ENCODE assay signal across 8 cellular contexts in genomic region chrX:106894392-106894909, GRCh38. TPM values are rescaled to one million over a fixed set of nuclear protein-coding genes. Genes with fewer than 3 reads are reported as not detected.
A peak's percentile ranks its signal among the peaks of the same experiment; 100 is the strongest.
DNase-seq lines count a peak whose midpoint lies in the region; ATAC-seq and TF ChIP-seq lines count a peak whose summit lies in the region.

No MANE protein-coding gene starts in this region.

- H3K36me3 ChIP-seq in Karpas-422 (ENCODE audit: insufficient read depth, low read length): no peaks in the 10 kb centered on the region
- no peaks in the 10 kb centered on the region for H3K36me3 ChIP-seq in heart left ventricle

- peak; percentile 60 to 89 (median 72) for TF ChIP-seq CTCF in heart left ventricle (IDR thresholded peaks at IDR 0.05)

- no peaks in the 10 kb centered on the region for H3K9me3 ChIP-seq in Karpas-422 (ENCODE audit: low read length)
- no peaks in the 10 kb centered on the region for H3K9me3 ChIP-seq in heart left ventricle

- H3K4me3 ChIP-seq in Karpas-422 (ENCODE audit: low read length): no peak overlapping the region
- no peak overlapping the region for H3K4me3 ChIP-seq in heart left ventricle

- no peaks in the 10 kb centered on the region for H3K4me1 ChIP-seq in Karpas-422 (ENCODE audit: low read length)
- H3K4me1 ChIP-seq in heart left ventricle: peaks cover 0 to 3% (median 0%) of the 10 kb centered on the region in 12 donors

- intact Hi-C loops in heart left ventricle (cut with DNase I): loop anchor here in 8 of 10 donors (5.0 to 10.0 kb wide), 5 partner anchors 58 to 1000 kb away; no protein-coding TSS in a partner anchor

- no peak for TF ChIP-seq POLR2A in heart left ventricle (IDR thresholded peaks at IDR 0.05)

- no peaks in the 10 kb centered on the region for H3K9me2 ChIP-seq in Karpas-422 (replicated peaks; ENCODE audit: insufficient read depth, low read length)

- H3K79me2 ChIP-seq in Karpas-422 (ENCODE audit: low read length): no peaks in the 10 kb centered on the region

- H3K27me3 ChIP-seq in Karpas-422 (ENCODE audit: low read length) (no peaks in the 10 kb centered on the region), heart left ventricle (peaks cover 0 to 15% (median 0%) of the 10 kb centered on the region in 9 donors)

- H3K9me3 Mint-ChIP-seq in activated naive CD4-positive, alpha-beta T cell treated with anti-CD3 and anti-CD28 coated beads, Interleukin-2, amount 50 U/mL, for 72 hours: no peaks in the 10 kb centered on the region

- no peak overlapping the region for H3K27ac Mint-ChIP-seq in activated naive CD4-positive, alpha-beta T cell treated with anti-CD3 and anti-CD28 coated beads, Interleukin-2, amount 50 U/mL, for 72 hours

- H3K27ac ChIP-seq in Karpas-422 (ENCODE audit: low read length): no peak overlapping the region
- H3K27ac ChIP-seq in heart left ventricle: no peak overlapping the region

- H4K20me1 ChIP-seq in Karpas-422 (ENCODE audit: insufficient read depth, low read depth, low read length): no peaks in the 10 kb centered on the region

- no peak overlapping the region for H3K4me2 ChIP-seq in Karpas-422 (ENCODE audit: low read depth, low read length, poor library complexity, severe bottlenecking)

- ATAC-seq in GM21360 (IDR thresholded peaks at IDR 0.05; ENCODE audit: unreplicated experiment): peak; percentile 81
- peak; percentile 64 to 73 for ATAC-seq in activated naive CD4-positive, alpha-beta T cell treated with anti-CD3 and anti-CD28 coated beads, Interleukin-2, amount 50 U/mL, for 72 hours
- ATAC-seq in heart left ventricle: peak in 3 of 4 donors; percentile 76 to 93 (median 78)

- no peak overlapping the region for H3K9ac ChIP-seq in Karpas-422 (ENCODE audit: low read length)

- H3K36me3 Mint-ChIP-seq in activated naive CD4-positive, alpha-beta T cell treated with anti-CD3 and anti-CD28 coated beads, Interleukin-2, amount 50 U/mL, for 72 hours: no peaks in the 10 kb centered on the region

- DNase-seq in DMS 273 (lab: John Stamatoyannopoulos, UW; ENCODE audit: unreplicated experiment): peak; percentile 85
- peak; percentile 89 for DNase-seq in Karpas-422
- peak; percentile 63 for DNase-seq in RPMI8226
- DNase-seq in activated naive CD4-positive, alpha-beta T cell treated with anti-CD3 and anti-CD28 coated beads, Interleukin-2, amount 50 U/mL, for 72 hours (ENCODE audit: low spot score in 2 of 2): peak in 1 of 2 donors; percentile 49
- peak in 4 of 5 donors; percentile 24 to 48 (median 38) for DNase-seq in heart left ventricle
- peak; percentile 33 for DNase-seq in pulmonary artery endothelial cell (ENCODE audit: low read depth, low spot score)
- no peak for DNase-seq in KG1 (lab: John Stamatoyannopoulos, UW)

- WGBS in heart left ventricle, 4 donors: 18 to 27% (median 21%) methylated on average over 6 of the region's 6 CpGs

- no peak overlapping the region; the same call in 1 of the 2 replicates for H2AFZ ChIP-seq in Karpas-422 (ENCODE audit: low read length)

RNA-seq across cellular contexts. Expression of gene RIPPLY1, which starts 8.7 kb away (rescaled TPM):
- total RNA-seq in Karpas-422 (2014; rRNA removed; shearing (Covaris generic); ENCODE audit: low replicate concordance): not detected in 2 replicates
- not detected for total RNA-seq in activated naive CD4-positive, alpha-beta T cell treated with anti-CD3 and anti-CD28 coated beads, Interleukin-2, amount 50 U/mL, for 72 hours
- total RNA-seq in heart left ventricle (not detected), pulmonary artery endothelial cell (not detected in 2 replicates)
- under 1 TPM in 1 of 2 donors, not detected in 1; 0.10 TPM for polyA plus RNA-seq in heart left ventricle

RNA-seq across cellular contexts. Expression of gene CLDN2, which starts 25.8 kb away (rescaled TPM):
- not detected in 2 replicates for total RNA-seq in Karpas-422 (2014; rRNA removed; shearing (Covaris generic); ENCODE audit: low replicate concordance)
- total RNA-seq in activated naive CD4-positive, alpha-beta T cell treated with anti-CD3 and anti-CD28 coated beads, Interleukin-2, amount 50 U/mL, for 72 hours: not detected
- total RNA-seq in heart left ventricle (not detected), pulmonary artery endothelial cell (not detected in 2 replicates)
- polyA plus RNA-seq in heart left ventricle: not detected
